1 cellular context compared by ENCODE assay signal in the genomic region with DNA sequence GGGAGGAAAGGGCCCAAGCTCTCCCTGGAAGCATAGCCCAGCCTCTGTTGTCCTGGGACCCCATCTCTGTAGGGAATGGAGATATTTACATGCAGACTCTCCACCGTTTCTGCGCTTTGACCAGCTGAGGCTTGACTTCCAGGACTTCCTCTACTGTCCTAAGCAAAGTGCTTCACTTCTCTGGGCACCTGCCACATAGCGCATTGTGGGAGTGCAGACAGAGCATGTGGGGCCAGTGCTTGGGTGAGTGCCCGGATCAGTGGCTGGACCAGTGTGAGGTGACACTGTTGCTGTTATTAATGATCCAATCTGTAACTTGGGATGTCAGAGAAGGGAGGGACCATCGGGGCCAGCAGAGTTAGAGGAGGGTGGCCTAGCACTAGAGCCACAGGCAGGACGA.
TF ChIP-seq lines count a peak whose summit lies in the region.

No MANE protein-coding gene starts in this region.

TF ChIP-seq in H1, 55 proteins besides CTCF, POLR2A, EP300 and RAD21 (continued from another document):
- TF ChIP-seq TAF7 (optimal IDR thresholded peaks at IDR 0.05; ENCODE audit: borderline replicate concordance, low read depth, low read length) (no peak), RBBP5 (IDR thresholded peaks at IDR 0.05; ENCODE audit: borderline replicate concordance, low read depth, low read length) (no peak)
